Comparison of ENCODE assay signal across 18 cellular contexts in the genomic region with DNA sequence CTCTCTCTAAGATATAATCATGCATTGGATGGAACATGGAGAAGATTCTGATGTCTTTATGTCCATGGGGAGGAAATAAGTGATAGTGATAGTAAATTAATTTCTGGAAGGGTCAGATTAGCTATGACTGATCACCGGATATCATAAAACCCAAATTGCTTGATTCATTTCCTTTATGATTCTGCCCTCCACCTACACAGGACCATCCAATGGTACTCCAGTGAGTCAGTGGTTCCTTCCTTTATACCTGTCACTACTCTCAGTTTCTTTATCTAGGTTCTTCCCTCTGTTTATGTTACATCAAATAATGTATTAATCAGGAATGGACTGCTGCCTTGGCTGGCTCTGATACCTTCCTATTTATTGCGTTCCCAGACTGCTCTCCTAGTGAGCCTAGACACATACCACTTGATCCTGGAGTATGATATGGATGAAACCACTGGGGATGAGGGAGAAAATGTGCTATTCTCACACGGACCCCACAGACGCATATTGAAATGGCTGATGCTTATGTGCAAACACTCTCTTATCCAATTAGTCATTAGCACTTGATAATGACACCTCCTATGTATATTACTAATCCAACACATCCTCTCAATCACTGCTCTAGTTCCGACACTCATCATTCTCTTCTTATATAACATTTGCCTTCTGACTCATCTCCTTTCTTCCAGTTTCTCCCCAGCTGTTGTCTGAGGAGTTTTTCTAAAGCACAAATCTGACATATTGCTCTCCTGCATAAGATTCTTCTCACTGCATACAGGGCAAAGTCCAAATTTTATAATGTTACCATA.
DNase-seq lines count a peak whose midpoint lies in the region; ATAC-seq, FAIRE-seq and TF ChIP-seq lines count a peak whose summit lies in the region.
"Had no signal": no experiment of that assay in that cellular context is flagged by ENCODE, and none has a peak within 500 bp of the region (broad histone marks: within the 10 kb centered on the region; RNA-seq: fewer than 3 reads in every experiment).

No MANE protein-coding gene starts in this region.

- H3K27ac Mint-ChIP-seq in activated T-cell treated with anti-CD3 and anti-CD28 coated beads, Interleukin-2, amount 50 U/mL, for 72 hours, result no peak overlapping the region
- no peak overlapping the region for H3K27ac Mint-ChIP-seq in astrocyte (ENCODE audit: unreplicated experiment)
- no peak overlapping the region for H3K27ac Mint-ChIP-seq in stimulated activated effector memory CD8-positive, alpha-beta T cell treated with anti-CD3 and anti-CD28 coated beads, Interleukin-12 subunit alpha, Interleukin-12 subunit beta, amount 100 ng/mL, for 72 hours
- H3K27ac Mint-ChIP-seq: CD4-positive, CD25-positive, alpha-beta regulatory T cell; GM23338 had no signal

- TSS peak; percentile 64 for BruUV-seq in PC-3 (replicated peaks; lab: Mats Ljungman, UMichigan)

- peak; percentile 82 to 84 for ATAC-seq in activated T-cell treated with anti-CD3 and anti-CD28 coated beads, Interleukin-2, amount 50 U/mL, for 72 hours (replicated peaks in 1 of 2)
- ATAC-seq in PC-3 (peak; percentile 85), HG03457 (IDR thresholded peaks at IDR 0.05; ENCODE audit: unreplicated experiment) (no peak)
- ATAC-seq in stimulated activated effector memory CD8-positive, alpha-beta T cell treated with anti-CD3 and anti-CD28 coated beads, Interleukin-12 subunit alpha, Interleukin-12 subunit beta, amount 100 ng/mL, for 72 hours, result peak; percentile 83
- ATAC-seq: GM23338 had no signal

- peaks cover 10% of the 10 kb centered on the region for H3K4me1 Mint-ChIP-seq in activated T-cell treated with anti-CD3 and anti-CD28 coated beads, Interleukin-2, amount 50 U/mL, for 72 hours (ENCODE audit: low read depth)
- no peaks in the 10 kb centered on the region for H3K4me1 Mint-ChIP-seq in astrocyte (ENCODE audit: low read depth, unreplicated experiment)
- no peaks in the 10 kb centered on the region for H3K4me1 Mint-ChIP-seq in stimulated activated effector memory CD8-positive, alpha-beta T cell treated with anti-CD3 and anti-CD28 coated beads, Interleukin-12 subunit alpha, Interleukin-12 subunit beta, amount 100 ng/mL, for 72 hours
- H3K4me1 Mint-ChIP-seq: CD4-positive, CD25-positive, alpha-beta regulatory T cell; GM23338 had no signal

- TF ChIP-seq CTCF in PC-3 (conservative IDR thresholded peaks at IDR 0.05; ENCODE audit: low read depth, low read length) (no peak), astrocyte (IDR thresholded peaks at IDR 0.05; ENCODE audit: insufficient read depth, low read depth, low read length) (no peak)

- H3K27me3 Mint-ChIP-seq in activated T-cell treated with anti-CD3 and anti-CD28 coated beads, Interleukin-2, amount 50 U/mL, for 72 hours (ENCODE audit: low read depth), result peaks cover 42% of the 10 kb centered on the region
- H3K27me3 Mint-ChIP-seq in astrocyte (ENCODE audit: low read depth, unreplicated experiment), result peaks cover 2% of the 10 kb centered on the region

- DNase-seq in activated T-cell treated with anti-CD3 and anti-CD28 coated beads, Interleukin-2, amount 50 U/mL, for 72 hours, result no peak
- DNase-seq in activated T-cell treated with anti-CD3 and anti-CD28 coated beads for 4 hours (no peak), PC-3 (peak; percentile 49), astrocyte (ENCODE audit: low read depth) (peak; percentile 18), NCI-H526 treated with DMSO at 0.1 percent for 48 hours (lab: John Stamatoyannopoulos, UW) (no peak)
- no peak for DNase-seq in stimulated activated effector memory CD8-positive, alpha-beta T cell treated with anti-CD3 and anti-CD28 coated beads, Interleukin-12 subunit alpha, Interleukin-12 subunit beta, amount 100 ng/mL, for 72 hours (ENCODE audit: low spot score in 2 of 2)
- DNase-seq: ACHN; CD4-positive, CD25-positive, alpha-beta regulatory T cell; DMS79; KG1; MG63; NCI-H1105; NCI-H1694 treated with DMSO at 0.1 percent for 48 hours; SHP77 treated with DMSO at 0.1 percent for 48 hours had no signal

- H3K27me3 ChIP-seq in PC-3 (ENCODE audit: low read length), result no peaks in the 10 kb centered on the region
- no peaks in the 10 kb centered on the region for H3K27me3 ChIP-seq in astrocyte (ENCODE audit: insufficient read depth, low read length)
- H3K27me3 ChIP-seq: MG63 had no signal

- H3K4me2 ChIP-seq in PC-3 (ENCODE audit: low read length) (peak overlapping the region; percentile 10; the same call in 1 of the 2 replicates), astrocyte (ENCODE audit: low read length) (no peak overlapping the region)
- H3K4me2 ChIP-seq: GM23338 had no signal

- H2AFZ ChIP-seq in PC-3 (ENCODE audit: low read length) (no peak overlapping the region), astrocyte (ENCODE audit: low read depth, low read length) (no peak overlapping the region)
- H2AFZ ChIP-seq: GM23338 had no signal

- peaks cover 0 to 2% of the 10 kb centered on the region in 2 donors for H3K36me3 Mint-ChIP-seq in activated T-cell treated with anti-CD3 and anti-CD28 coated beads, Interleukin-2, amount 50 U/mL, for 72 hours (ENCODE audit: insufficient read depth in 2 of 2)
- H3K36me3 Mint-ChIP-seq in astrocyte (ENCODE audit: low read depth, unreplicated experiment), result no peaks in the 10 kb centered on the region
- H3K36me3 Mint-ChIP-seq in stimulated activated effector memory CD8-positive, alpha-beta T cell treated with anti-CD3 and anti-CD28 coated beads, Interleukin-12 subunit alpha, Interleukin-12 subunit beta, amount 100 ng/mL, for 72 hours, result no peaks in the 10 kb centered on the region
- H3K36me3 Mint-ChIP-seq: CD4-positive, CD25-positive, alpha-beta regulatory T cell had no signal

- POLR2A ChIA-PET in PC-3 (lab: Charles Lee; ENCODE audit: unreplicated experiment), result no interaction called here

- peaks cover 12% of the 10 kb centered on the region for H3K4me1 ChIP-seq in PC-3 (ENCODE audit: insufficient read depth, low read length)
- H3K4me1 ChIP-seq in astrocyte (ENCODE audit: insufficient read depth, low read length), result no peaks in the 10 kb centered on the region

- no peaks in the 10 kb centered on the region for H3K9me2 ChIP-seq in PC-3 (replicated peaks; ENCODE audit: low read length)

- H3K9me3 Mint-ChIP-seq in activated T-cell treated with anti-CD3 and anti-CD28 coated beads, Interleukin-2, amount 50 U/mL, for 72 hours, result peaks cover 0 to 4% of the 10 kb centered on the region in 2 donors
- peaks cover 15% of the 10 kb centered on the region for H3K9me3 Mint-ChIP-seq in astrocyte (ENCODE audit: unreplicated experiment)
- peaks cover 2% of the 10 kb centered on the region for H3K9me3 Mint-ChIP-seq in stimulated activated effector memory CD8-positive, alpha-beta T cell treated with anti-CD3 and anti-CD28 coated beads, Interleukin-12 subunit alpha, Interleukin-12 subunit beta, amount 100 ng/mL, for 72 hours

- no peaks in the 10 kb centered on the region for H3K79me2 ChIP-seq in PC-3 (ENCODE audit: low read length)
- no peaks in the 10 kb centered on the region for H3K79me2 ChIP-seq in astrocyte (ENCODE audit: insufficient read depth, low read length)

- H3K9ac ChIP-seq in PC-3 (ENCODE audit: low read length) (no peak overlapping the region), astrocyte (ENCODE audit: low read length) (no peak overlapping the region)

- peak overlapping the region in 1 of 2 donors; percentile 7 for H3K4me3 Mint-ChIP-seq in activated T-cell treated with anti-CD3 and anti-CD28 coated beads, Interleukin-2, amount 50 U/mL, for 72 hours
- H3K4me3 Mint-ChIP-seq in astrocyte (ENCODE audit: unreplicated experiment), result no peak overlapping the region
- no peak overlapping the region for H3K4me3 Mint-ChIP-seq in stimulated activated effector memory CD8-positive, alpha-beta T cell treated with anti-CD3 and anti-CD28 coated beads, Interleukin-12 subunit alpha, Interleukin-12 subunit beta, amount 100 ng/mL, for 72 hours
- H3K4me3 Mint-ChIP-seq: CD4-positive, CD25-positive, alpha-beta regulatory T cell; GM23338 had no signal

- H3K9me3 ChIP-seq in PC-3 (ENCODE audit: low read length) (no peaks in the 10 kb centered on the region), astrocyte (ENCODE audit: insufficient read depth, low read depth, low read length) (no peaks in the 10 kb centered on the region)

- H4K20me1 ChIP-seq in PC-3 (ENCODE audit: low read length) (no peaks in the 10 kb centered on the region), astrocyte (ENCODE audit: insufficient read depth, low read length) (no peaks in the 10 kb centered on the region)

- H3K27ac ChIP-seq in PC-3 (ENCODE audit: low read length), result peak overlapping the region; percentile 64
- H3K27ac ChIP-seq in astrocyte (ENCODE audit: low read depth, low read length), result no peak overlapping the region

- FAIRE-seq in astrocyte (lab: Jason Lieb, UNC), result peak; percentile 34
- FAIRE-seq: G401.6, GM12892 had no signal

- CTCF ChIA-PET in PC-3 (lab: Charles Lee), result no interaction called here

- H3F3A ChIP-seq in PC-3 (ENCODE audit: low read length, unreplicated experiment), result no peaks in the 10 kb centered on the region

- H3K36me3 ChIP-seq in PC-3 (ENCODE audit: low read depth, low read length), result no peaks in the 10 kb centered on the region
- H3K36me3 ChIP-seq in astrocyte (ENCODE audit: insufficient read depth, low read length), result no peaks in the 10 kb centered on the region
- H3K36me3 ChIP-seq: MG63 had no signal

- H3K4me3 ChIP-seq in PC-3 (ENCODE audit: low read length) (no peak overlapping the region), astrocyte (ENCODE audit: insufficient read depth, low read depth, low read length) (no peak overlapping the region)
- H3K4me3 ChIP-seq: GM23338, MG63 had no signal

- intact Hi-C loops in PC-3 (cut with micrococcal nuclease), result no loop called here

Comparison
In these comparisons a context has a peak if more than half of its experiments do, and no peak if none do; other contexts are left out.
1. DNase-seq: peak in PC-3 (single experiment) and astrocyte (single experiment); none in activated T-cell treated with anti-CD3 and anti-CD28 coated beads, Interleukin-2, amount 50 U/mL, for 72 hours (0 of 2), activated T-cell treated with anti-CD3 and anti-CD28 coated beads for 4 hours (single experiment), stimulated activated effector memory CD8-positive, alpha-beta T cell treated with anti-CD3 and anti-CD28 coated beads, Interleukin-12 subunit alpha, Interleukin-12 subunit beta, amount 100 ng/mL, for 72 hours (0 of 2) and NCI-H526 treated with DMSO at 0.1 percent for 48 hours (single experiment).